ENCODE assay signal across 1 cellular context in genomic region chr11:134125507-134125906, GRCh38.
TF ChIP-seq lines count a peak whose summit lies in the region.

No MANE protein-coding gene starts in this region.

TF ChIP-seq in IMR-90, 13 proteins besides CTCF, POLR2A, EP300 and RAD21 (continued from another document):
- TF ChIP-seq ELK1 (IDR thresholded peaks at IDR 0.05; ENCODE audit: borderline replicate concordance, low read depth, low read length) = no peak
- no peak for TF ChIP-seq MXI1 (IDR thresholded peaks at IDR 0.05; ENCODE audit: borderline replicate concordance, low read depth, low read length)
- TF ChIP-seq NFE2L2 (IDR thresholded peaks at IDR 0.05; ENCODE audit: low read depth, low read length) = no peak
- TF ChIP-seq RCOR1 (IDR thresholded peaks at IDR 0.05; ENCODE audit: insufficient replicate concordance, low read length) = no peak
- TF ChIP-seq BHLHE40 (IDR thresholded peaks at IDR 0.05; ENCODE audit: low read depth, low read length) = no peak
- TF ChIP-seq FOS (IDR thresholded peaks at IDR 0.05; ENCODE audit: low read depth, low read length) = no peak
- no peak for TF ChIP-seq USF2 (IDR thresholded peaks at IDR 0.05; ENCODE audit: low read depth, low read length)
- no peak for TF ChIP-seq CEBPB (IDR thresholded peaks at IDR 0.05; ENCODE audit: low read depth, low read length)
